In the genomic region with DNA sequence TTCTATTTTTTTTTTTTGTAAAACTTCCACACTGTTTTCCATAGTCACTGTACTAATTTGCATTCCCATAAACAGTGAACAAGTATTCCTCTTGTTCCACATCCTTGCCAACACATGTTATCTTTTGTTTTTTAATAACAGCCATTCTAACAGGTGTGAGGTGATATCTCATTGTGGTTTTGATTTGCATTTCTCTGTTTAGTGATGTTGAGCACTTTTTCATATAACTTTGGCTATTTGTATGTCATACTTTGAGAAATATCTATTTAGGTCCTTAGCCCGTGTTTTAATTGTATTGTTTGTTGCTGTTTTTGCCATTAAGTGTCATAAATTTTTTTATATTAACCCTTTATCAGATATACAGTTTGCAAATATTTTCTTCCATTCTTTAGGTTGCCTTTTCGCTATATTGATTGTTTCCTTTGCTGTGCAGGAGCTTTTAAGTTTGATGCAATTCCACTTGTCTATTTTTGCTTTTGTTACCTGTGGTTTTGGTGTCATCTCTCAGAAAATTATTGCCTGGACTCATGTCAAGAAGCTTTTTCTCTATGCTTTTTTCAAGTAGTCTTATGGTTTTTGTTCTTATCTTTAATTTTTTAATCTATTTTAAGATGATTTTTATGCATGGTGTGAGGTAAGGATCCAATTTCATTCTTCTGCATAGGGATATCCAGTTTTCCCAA, we compare ENCODE assay signal across 27 cellular contexts. TPM values are rescaled to one million over a fixed set of nuclear protein-coding genes. Genes with fewer than 3 reads are reported as not detected.
"Had no signal": no experiment of that assay in that cellular context is flagged by ENCODE, and none has a peak within 500 bp of the region (broad histone marks: within the 10 kb centered on the region; RNA-seq: fewer than 3 reads in every experiment).

No MANE protein-coding gene starts in this region.

- DNase-seq: activated CD4-positive, alpha-beta T cell treated with anti-CD3 and anti-CD28 coated beads for 36 hours; activated CD4-positive, CD25-positive, alpha-beta regulatory T cell; activated CD8-positive, alpha-beta T cell treated with anti-CD3 and anti-CD28 coated beads, Interleukin-2, amount 10 ng/mL, durations not matched to agents 7 days and 5 days; activated naive CD4-positive, alpha-beta T cell treated with anti-CD3 and anti-CD28 coated beads for 36 hours; activated naive CD8-positive, alpha-beta T cell treated with anti-CD3 and anti-CD28 coated beads for 36 hours; activated T-cell treated with anti-CD3 and anti-CD28 coated beads for 4 hours; activated T-cell treated with anti-CD3 and anti-CD28 coated beads, Interleukin-2, amount 50 U/mL, for 72 hours; adrenal gland; aorta; body of pancreas; dermis blood vessel endothelial cell; effector CD4-positive, alpha-beta T cell; foreskin keratinocyte; heart right ventricle; naive B cell; nephron progenitor cell; retina; stimulated activated CD4-positive, alpha-beta T cell treated with anti-CD3 and anti-CD28 coated beads, Interleukin-12 subunit alpha, Interleukin-12 subunit beta, amount 100 ng/mL, for 4 hours; stimulated activated CD4-positive, alpha-beta T cell treated with anti-CD3 and anti-CD28 coated beads, Interleukin-4, amount 100 ng/mL, for 24 hours; substantia nigra had no signal

- H3K4me3 ChIP-seq: adrenal gland, body of pancreas, esophagus muscularis mucosa, heart right ventricle, skin epidermis, vagina had no signal

- H3K4me1 ChIP-seq: adrenal gland, body of pancreas, esophagus muscularis mucosa, foreskin keratinocyte, heart right ventricle, vagina had no signal

- H3K36me3 ChIP-seq: adrenal gland, esophagus muscularis mucosa, heart right ventricle, neutrophil, vagina had no signal

- H3K27ac ChIP-seq: adrenal gland, body of pancreas, esophagus muscularis mucosa, foreskin keratinocyte, heart right ventricle, neutrophil, skin epidermis, vagina had no signal

- H3K27me3 ChIP-seq: adrenal gland, body of pancreas, esophagus muscularis mucosa, vagina had no signal

- H3K9me3 ChIP-seq: adrenal gland, body of pancreas, esophagus muscularis mucosa, neutrophil, vagina had no signal

- ATAC-seq: activated CD4-positive, alpha-beta T cell treated with anti-CD3 and anti-CD28 coated beads for 36 hours; activated CD8-positive, alpha-beta T cell treated with anti-CD3 and anti-CD28 coated beads, Interleukin-2, amount 10 ng/mL, durations not matched to agents 7 days and 5 days; activated T-cell treated with anti-CD3 and anti-CD28 coated beads, Interleukin-2, amount 50 U/mL, for 72 hours; body of pancreas; foreskin keratinocyte; heart right ventricle; sciatic nerve; stimulated activated effector memory CD8-positive, alpha-beta T cell treated with anti-CD3 and anti-CD28 coated beads, Interleukin-12 subunit alpha, Interleukin-12 subunit beta, amount 100 ng/mL, for 72 hours had no signal

RNA-seq across cellular contexts. Expression of a gene that starts 27.9 kb away (rescaled TPM):
- total RNA-seq: activated naive CD4-positive, alpha-beta T cell treated with anti-CD3 and anti-CD28 coated beads for 36 hours; foreskin keratinocyte; osteocyte had no signal
- polyA plus RNA-seq: foreskin keratinocyte had no signal
